8 cellular contexts compared by ENCODE assay signal in the genomic region with DNA sequence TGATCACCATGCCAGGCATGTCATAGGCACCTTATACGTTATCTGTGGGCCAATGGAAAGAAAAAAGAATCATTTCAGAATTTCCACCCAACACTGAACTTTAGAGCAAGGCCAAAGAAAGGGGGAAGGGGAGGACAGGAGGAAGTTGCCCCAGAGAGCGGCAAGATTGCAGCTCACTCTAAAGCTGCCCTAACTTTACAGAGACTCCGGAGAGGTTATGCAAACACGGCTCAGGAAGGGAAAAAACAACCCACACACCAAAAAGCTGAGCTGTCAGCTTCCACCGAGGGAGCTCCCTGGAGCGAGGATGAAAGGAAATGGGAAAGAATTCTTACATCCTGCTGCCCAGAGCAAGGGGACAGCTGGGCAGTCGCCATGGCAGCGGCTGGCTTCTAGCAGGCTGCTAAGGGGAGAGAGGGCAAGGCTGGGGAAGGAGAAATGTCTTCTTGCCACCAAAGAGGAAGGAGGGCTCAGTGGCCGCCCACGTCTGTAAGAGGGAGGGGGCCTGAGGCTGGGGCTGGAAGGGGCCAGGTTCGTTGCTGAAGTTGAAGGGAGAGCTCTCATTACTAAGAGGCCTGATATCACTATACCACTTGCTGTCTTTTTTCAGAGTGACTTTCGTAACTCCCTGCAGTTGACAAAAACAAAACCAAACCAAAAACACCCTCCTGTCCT. TPM values are rescaled to one million over a fixed set of nuclear protein-coding genes. Genes with fewer than 3 reads are reported as not detected.
A peak's percentile ranks its signal among the peaks of the same experiment; 100 is the strongest.
DNase-seq lines count a peak whose midpoint lies in the region; ATAC-seq and TF ChIP-seq lines count a peak whose summit lies in the region.

No MANE protein-coding gene starts in this region.

- no peaks in the 10 kb centered on the region for H3K9me3 Mint-ChIP-seq in activated T-cell treated with anti-CD3 and anti-CD28 coated beads, Interleukin-2, amount 50 U/mL, for 72 hours
- H3K9me3 Mint-ChIP-seq in natural killer cell treated with Interleukin-12 subunit alpha and Interleukin-12 subunit beta and Interleukin-15 and Interleukin-18, amount 100 ng/mL, for 72 hours: no peaks in the 10 kb centered on the region

- H3K27me3 ChIP-seq in BLaER1 (no peaks in the 10 kb centered on the region), stomach smooth muscle (ENCODE audit: control insufficient read depth in 1 of 2, insufficient read depth in 2 of 2, low read length in 2 of 2) (no peaks in the 10 kb centered on the region)

- H3K9me3 ChIP-seq in BLaER1 (no peaks in the 10 kb centered on the region), stomach smooth muscle (ENCODE audit: control insufficient read depth in 2 of 2, low read length in 2 of 2) (no peaks in the 10 kb centered on the region)

- H3K4me1 ChIP-seq in BLaER1 (peaks cover 76% of the 10 kb centered on the region), stomach smooth muscle (ENCODE audit: control insufficient read depth, insufficient read depth, low read length) (peaks cover 19% of the 10 kb centered on the region)

- no peaks in the 10 kb centered on the region for H3K27me3 Mint-ChIP-seq in activated T-cell treated with anti-CD3 and anti-CD28 coated beads, Interleukin-2, amount 50 U/mL, for 72 hours (ENCODE audit: low read depth)
- peaks cover 8 to 20% of the 10 kb centered on the region in 2 donors for H3K27me3 Mint-ChIP-seq in natural killer cell treated with Interleukin-12 subunit alpha and Interleukin-12 subunit beta and Interleukin-15 and Interleukin-18, amount 100 ng/mL, for 72 hours

- H3K4me1 Mint-ChIP-seq in activated T-cell treated with anti-CD3 and anti-CD28 coated beads, Interleukin-2, amount 50 U/mL, for 72 hours (ENCODE audit: low read depth): peaks cover 93% of the 10 kb centered on the region
- peaks cover 49 to 59% of the 10 kb centered on the region in 2 donors for H3K4me1 Mint-ChIP-seq in natural killer cell treated with Interleukin-12 subunit alpha and Interleukin-12 subunit beta and Interleukin-15 and Interleukin-18, amount 100 ng/mL, for 72 hours (ENCODE audit: low read depth in 2 of 2)

- peaks cover 4 to 13% of the 10 kb centered on the region in 2 donors for H3K36me3 Mint-ChIP-seq in activated T-cell treated with anti-CD3 and anti-CD28 coated beads, Interleukin-2, amount 50 U/mL, for 72 hours (ENCODE audit: insufficient read depth in 2 of 2)
- peaks cover 6% of the 10 kb centered on the region for H3K36me3 Mint-ChIP-seq in natural killer cell treated with Interleukin-12 subunit alpha and Interleukin-12 subunit beta and Interleukin-15 and Interleukin-18, amount 100 ng/mL, for 72 hours

- DNase-seq in NCI-H146 treated with DMSO at 0.1 percent for 48 hours (lab: John Stamatoyannopoulos, UW; ENCODE audit: unreplicated experiment) (peak; percentile 66), fibroblast of pulmonary artery (ENCODE audit: low read depth) (peak; percentile 93), D341Med (ENCODE audit: low spot score) (no peak)
- peak; percentile 79 to 87 for DNase-seq in activated T-cell treated with anti-CD3 and anti-CD28 coated beads, Interleukin-2, amount 50 U/mL, for 72 hours
- DNase-seq in natural killer cell treated with Interleukin-12 subunit alpha and Interleukin-12 subunit beta and Interleukin-15 and Interleukin-18, amount 100 ng/mL, for 72 hours (ENCODE audit: low spot score): no peak

- peak overlapping the region; percentile 62 for H3K27ac ChIP-seq in BLaER1
- H3K27ac ChIP-seq in stomach smooth muscle (ENCODE audit: low read length): peak overlapping the region; percentile 11

- no peak for TF ChIP-seq CTCF in fibroblast of pulmonary artery (IDR thresholded peaks at IDR 0.05; ENCODE audit: low read length, missing control alignments)

- H3K4me3 ChIP-seq in BLaER1 (no peak overlapping the region; the same call in 1 of the 2 replicates), fibroblast of pulmonary artery (replicated peaks; ENCODE audit: low read depth, low read length) (peak overlapping the region; percentile 24), stomach smooth muscle (ENCODE audit: low read length in 2 of 2) (peak overlapping the region; percentile 13 to 52)

- H3K9ac ChIP-seq in BLaER1: peak overlapping the region; percentile 42
- H3K9ac ChIP-seq in stomach smooth muscle (ENCODE audit: low read length in 2 of 2): peak overlapping the region in 1 of 2 donors; percentile 21

- no peaks in the 10 kb centered on the region for H4K20me1 ChIP-seq in BLaER1

- peak overlapping the region; percentile 80 for H3K4me2 ChIP-seq in BLaER1

- H3K4me3 Mint-ChIP-seq in activated T-cell treated with anti-CD3 and anti-CD28 coated beads, Interleukin-2, amount 50 U/mL, for 72 hours: peak overlapping the region; percentile 85 to 90
- peak overlapping the region; percentile 95 for H3K4me3 Mint-ChIP-seq in natural killer cell treated with Interleukin-12 subunit alpha and Interleukin-12 subunit beta and Interleukin-15 and Interleukin-18, amount 100 ng/mL, for 72 hours

- no peaks in the 10 kb centered on the region for H3K36me3 ChIP-seq in BLaER1
- no peaks in the 10 kb centered on the region for H3K36me3 ChIP-seq in stomach smooth muscle (ENCODE audit: control insufficient read depth in 2 of 2, insufficient read depth in 2 of 2, low read length in 2 of 2)

- peak; percentile 32 for ATAC-seq in GM19467 (IDR thresholded peaks at IDR 0.05; ENCODE audit: unreplicated experiment)
- ATAC-seq in activated T-cell treated with anti-CD3 and anti-CD28 coated beads, Interleukin-2, amount 50 U/mL, for 72 hours (replicated peaks in 1 of 2): peak; percentile 65 to 75
- peak; percentile 65 to 80 for ATAC-seq in natural killer cell treated with Interleukin-12 subunit alpha and Interleukin-12 subunit beta and Interleukin-15 and Interleukin-18, amount 100 ng/mL, for 72 hours

- peak overlapping the region; percentile 96 for H3K27ac Mint-ChIP-seq in activated T-cell treated with anti-CD3 and anti-CD28 coated beads, Interleukin-2, amount 50 U/mL, for 72 hours
- peak overlapping the region; percentile 96 to 100 for H3K27ac Mint-ChIP-seq in natural killer cell treated with Interleukin-12 subunit alpha and Interleukin-12 subunit beta and Interleukin-15 and Interleukin-18, amount 100 ng/mL, for 72 hours

RNA-seq across cellular contexts. Expression of a gene that starts 18.2 kb away (rescaled TPM):
- total RNA-seq in activated T-cell treated with anti-CD3 and anti-CD28 coated beads, Interleukin-2, amount 50 U/mL, for 72 hours: 100 to 1,000 TPM; 353 to 529 TPM
- 100 to 1,000 TPM; 128 to 154 TPM for total RNA-seq in natural killer cell treated with Interleukin-12 subunit alpha and Interleukin-12 subunit beta and Interleukin-15 and Interleukin-18, amount 100 ng/mL, for 72 hours

RNA-seq across cellular contexts. Expression of a gene that starts 48.6 kb away (rescaled TPM):
- 10 to 100 TPM; 64.2 to 69.5 TPM for total RNA-seq in activated T-cell treated with anti-CD3 and anti-CD28 coated beads, Interleukin-2, amount 50 U/mL, for 72 hours
- 10 to 100 TPM; 35.9 to 48.6 TPM for total RNA-seq in natural killer cell treated with Interleukin-12 subunit alpha and Interleukin-12 subunit beta and Interleukin-15 and Interleukin-18, amount 100 ng/mL, for 72 hours

Comparison
In these comparisons a context has a peak if more than half of its experiments do, and no peak if none do; other contexts are left out.
1. DNase-seq: peak in NCI-H146 treated with DMSO at 0.1 percent for 48 hours (single experiment), activated T-cell treated with anti-CD3 and anti-CD28 coated beads, Interleukin-2, amount 50 U/mL, for 72 hours (2 of 2) and fibroblast of pulmonary artery (single experiment); none in natural killer cell treated with Interleukin-12 subunit alpha and Interleukin-12 subunit beta and Interleukin-15 and Interleukin-18, amount 100 ng/mL, for 72 hours (single experiment) and D341Med (single experiment).
2. Peak in every context shown above with its lines, with median percentiles within 50 percentile points of each other: ATAC-seq.